ENCODE assay signal across 14 cellular contexts in genomic region chr7:2803342-2803692, GRCh38. TPM values are rescaled to one million over a fixed set of nuclear protein-coding genes. Genes with fewer than 3 reads are reported as not detected.
A peak's percentile ranks its signal among the peaks of the same experiment; 100 is the strongest.
DNase-seq lines count a peak whose midpoint lies in the region; ATAC-seq and TF ChIP-seq lines count a peak whose summit lies in the region.
"Had no signal": no experiment of that assay in that cellular context is flagged by ENCODE, and none has a peak within 500 bp of the region (broad histone marks: within the 10 kb centered on the region; RNA-seq: fewer than 3 reads in every experiment).

No MANE protein-coding gene starts in this region.

- peak overlapping the region; percentile 87 for H3K27ac Mint-ChIP-seq in GM23338
- H3K27ac Mint-ChIP-seq in stimulated activated effector memory CD8-positive, alpha-beta T cell treated with anti-CD3 and anti-CD28 coated beads, Interleukin-12 subunit alpha, Interleukin-12 subunit beta, amount 100 ng/mL, for 72 hours, result no peak overlapping the region
- no peak overlapping the region for H3K27ac Mint-ChIP-seq in stimulated activated memory B cell treated with anti-CD40 and anti-IgM and Interleukin-4, amounts not matched to agents 10 μg/mL and 1 μg/mL and 100 μg/mL, for 72 hours
- H3K27ac Mint-ChIP-seq: activated CD4-positive, alpha-beta memory T cell treated with anti-CD3 and anti-CD28 coated beads for 36 hours; activated naive CD4-positive, alpha-beta T cell treated with anti-CD3 and anti-CD28 coated beads, Interleukin-2, amount 50 U/mL, for 24 hours; T-helper 17 cell had no signal

- no peaks in the 10 kb centered on the region for H3K9me3 Mint-ChIP-seq in GM23338
- H3K9me3 Mint-ChIP-seq in stimulated activated effector memory CD8-positive, alpha-beta T cell treated with anti-CD3 and anti-CD28 coated beads, Interleukin-12 subunit alpha, Interleukin-12 subunit beta, amount 100 ng/mL, for 72 hours, result no peaks in the 10 kb centered on the region
- no peaks in the 10 kb centered on the region for H3K9me3 Mint-ChIP-seq in stimulated activated memory B cell treated with anti-CD40 and anti-IgM and Interleukin-4, amounts not matched to agents 10 μg/mL and 1 μg/mL and 100 μg/mL, for 72 hours
- H3K9me3 Mint-ChIP-seq: activated CD4-positive, alpha-beta memory T cell treated with anti-CD3 and anti-CD28 coated beads for 36 hours; activated naive CD4-positive, alpha-beta T cell treated with anti-CD3 and anti-CD28 coated beads, Interleukin-2, amount 50 U/mL, for 24 hours; IgD-negative memory B cell had no signal

- no peaks in the 10 kb centered on the region for H3K36me3 Mint-ChIP-seq in GM23338 (ENCODE audit: low read depth)
- no peaks in the 10 kb centered on the region for H3K36me3 Mint-ChIP-seq in stimulated activated effector memory CD8-positive, alpha-beta T cell treated with anti-CD3 and anti-CD28 coated beads, Interleukin-12 subunit alpha, Interleukin-12 subunit beta, amount 100 ng/mL, for 72 hours
- peaks cover under 1% of the 10 kb centered on the region for H3K36me3 Mint-ChIP-seq in stimulated activated memory B cell treated with anti-CD40 and anti-IgM and Interleukin-4, amounts not matched to agents 10 μg/mL and 1 μg/mL and 100 μg/mL, for 72 hours
- H3K36me3 Mint-ChIP-seq: activated CD4-positive, alpha-beta memory T cell treated with anti-CD3 and anti-CD28 coated beads for 36 hours had no signal

- H3K27me3 Mint-ChIP-seq in GM23338 (ENCODE audit: insufficient read depth, low read depth, poor library complexity), result peaks cover 2% of the 10 kb centered on the region
- H3K27me3 Mint-ChIP-seq in stimulated activated memory B cell treated with anti-CD40 and anti-IgM and Interleukin-4, amounts not matched to agents 10 μg/mL and 1 μg/mL and 100 μg/mL, for 72 hours, result no peaks in the 10 kb centered on the region
- H3K27me3 Mint-ChIP-seq: activated CD4-positive, alpha-beta memory T cell treated with anti-CD3 and anti-CD28 coated beads for 36 hours; activated naive CD4-positive, alpha-beta T cell treated with anti-CD3 and anti-CD28 coated beads, Interleukin-2, amount 50 U/mL, for 24 hours; IgD-negative memory B cell; T-helper 17 cell had no signal

- H3K9me3 ChIP-seq in iPS-15b (ENCODE audit: control insufficient read depth, insufficient read depth, low read length), result no peaks in the 10 kb centered on the region
- H3K9me3 ChIP-seq in stomach, result no peaks in the 10 kb centered on the region

- no peaks in the 10 kb centered on the region for H3K27me3 ChIP-seq in GM23338 (ENCODE audit: insufficient read depth)
- no peaks in the 10 kb centered on the region for H3K27me3 ChIP-seq in iPS-15b (ENCODE audit: control insufficient read depth, insufficient read depth, low read length)
- H3K27me3 ChIP-seq in stomach, result no peaks in the 10 kb centered on the region

- H3K79me2 ChIP-seq in GM23338 (replicated peaks; ENCODE audit: insufficient read depth), result peaks cover 100% of the 10 kb centered on the region

- H3K4me3 Mint-ChIP-seq in GM23338, result peak overlapping the region; percentile 31; the same call in 2 of the 3 replicates
- no peak overlapping the region for H3K4me3 Mint-ChIP-seq in stimulated activated effector memory CD8-positive, alpha-beta T cell treated with anti-CD3 and anti-CD28 coated beads, Interleukin-12 subunit alpha, Interleukin-12 subunit beta, amount 100 ng/mL, for 72 hours
- H3K4me3 Mint-ChIP-seq in stimulated activated memory B cell treated with anti-CD40 and anti-IgM and Interleukin-4, amounts not matched to agents 10 μg/mL and 1 μg/mL and 100 μg/mL, for 72 hours, result no peak overlapping the region
- H3K4me3 Mint-ChIP-seq: activated CD4-positive, alpha-beta memory T cell treated with anti-CD3 and anti-CD28 coated beads for 36 hours; activated naive CD4-positive, alpha-beta T cell treated with anti-CD3 and anti-CD28 coated beads, Interleukin-2, amount 50 U/mL, for 24 hours; IgD-negative memory B cell had no signal

- H3K4me1 Mint-ChIP-seq in GM23338, result peaks cover 78% of the 10 kb centered on the region
- peaks cover 29% of the 10 kb centered on the region for H3K4me1 Mint-ChIP-seq in stimulated activated effector memory CD8-positive, alpha-beta T cell treated with anti-CD3 and anti-CD28 coated beads, Interleukin-12 subunit alpha, Interleukin-12 subunit beta, amount 100 ng/mL, for 72 hours
- peaks cover 63% of the 10 kb centered on the region for H3K4me1 Mint-ChIP-seq in stimulated activated memory B cell treated with anti-CD40 and anti-IgM and Interleukin-4, amounts not matched to agents 10 μg/mL and 1 μg/mL and 100 μg/mL, for 72 hours

- TF ChIP-seq EP300 in stomach (IDR thresholded peaks at IDR 0.05), result no peak

- H4K20me1 ChIP-seq in GM23338 (replicated peaks; ENCODE audit: insufficient read depth), result peaks cover 5% of the 10 kb centered on the region; the same call in 1 of the 2 replicates

- H2AFZ ChIP-seq in GM23338, result no peak overlapping the region

- H3K9ac ChIP-seq in iPS-15b (ENCODE audit: low read depth, low read length), result peak overlapping the region; percentile 63

- H3K4me1 ChIP-seq in GM23338 (ENCODE audit: insufficient read depth) (peaks cover 70% of the 10 kb centered on the region), iPS-15b (ENCODE audit: control insufficient read depth, insufficient read depth, low read length) (peaks cover 37% of the 10 kb centered on the region), stomach (peaks cover 3 to 49% (median 30%) of the 10 kb centered on the region in 4 donors)

- intact Hi-C loops in stomach (cut with DNase I; ENCODE audit: low total_unique reads) (no loop called here), sciatic nerve (cut with DNase I) (loop anchor here (2.0 kb wide), 1 partner anchor 25 kb away; no protein-coding TSS in a partner anchor)

- WGBS in stomach, 5 donors, result 61 to 91% (median 83%) methylated on average over 1 to 2 of the region's 2 CpGs

- peak overlapping the region; percentile 56 for H3K4me2 ChIP-seq in GM23338

- H3K9me2 ChIP-seq in GM23338 (ENCODE audit: insufficient read depth), result no peaks in the 10 kb centered on the region

- DNase-seq in GM23338 (ENCODE audit: low spot score) (no peak), stomach (no peak), sciatic nerve (ENCODE audit: low spot score) (no peak)
- DNase-seq in stimulated activated effector memory CD8-positive, alpha-beta T cell treated with anti-CD3 and anti-CD28 coated beads, Interleukin-12 subunit alpha, Interleukin-12 subunit beta, amount 100 ng/mL, for 72 hours (ENCODE audit: low spot score in 2 of 2), result no peak
- DNase-seq: activated CD4-positive, alpha-beta memory T cell treated with anti-CD3 and anti-CD28 coated beads for 36 hours; NK-92 treated with Interleukin-12 subunit alpha and Interleukin-12 subunit beta, amount 100 ng/mL, for 24 hours; T-helper 17 cell had no signal

- TF ChIP-seq POLR2A in stomach (IDR thresholded peaks at IDR 0.05), result no peak

- ATAC-seq in GM23338 (peak; percentile 18; the same call in 2 of the 3 replicates), HG02678 (IDR thresholded peaks at IDR 0.05; ENCODE audit: unreplicated experiment) (no peak), sciatic nerve (no peak)
- ATAC-seq in stimulated activated effector memory CD8-positive, alpha-beta T cell treated with anti-CD3 and anti-CD28 coated beads, Interleukin-12 subunit alpha, Interleukin-12 subunit beta, amount 100 ng/mL, for 72 hours, result no peak
- no peak for ATAC-seq in stimulated activated memory B cell treated with anti-CD40 and anti-IgM and Interleukin-4, amounts not matched to agents 10 μg/mL and 1 μg/mL and 100 μg/mL, for 72 hours
- ATAC-seq: HCT116, T-helper 17 cell had no signal

- peak overlapping the region; percentile 61; the same call in 1 of the 2 replicates for H3K27ac ChIP-seq in GM23338 (ENCODE audit: low read depth)
- peak overlapping the region; percentile 97 for H3K27ac ChIP-seq in VCaP
- H3K27ac ChIP-seq in stomach, result peak overlapping the region; percentile 39 to 66 (median 47)

- H3K36me3 ChIP-seq in GM23338 (ENCODE audit: insufficient read depth), result no peaks in the 10 kb centered on the region
- H3K36me3 ChIP-seq in iPS-15b (ENCODE audit: control insufficient read depth, insufficient read depth, low read length), result no peaks in the 10 kb centered on the region
- H3K36me3 ChIP-seq in stomach, result no peaks in the 10 kb centered on the region

- no peak for TF ChIP-seq CTCF in GM23338 (conservative IDR thresholded peaks at IDR 0.05; ENCODE audit: low read depth in 2 of 2)
- no peak for TF ChIP-seq CTCF in VCaP (conservative IDR thresholded peaks at IDR 0.05)
- TF ChIP-seq CTCF in stomach (IDR thresholded peaks at IDR 0.05), result no peak

- H3K4me3 ChIP-seq in GM23338, result no peak overlapping the region; the same call in 1 of the 2 replicates
- no peak overlapping the region for H3K4me3 ChIP-seq in iPS-15b (ENCODE audit: low read depth, low read length)
- H3K4me3 ChIP-seq in stomach, result no peak overlapping the region

- H3F3A ChIP-seq in GM23338 (replicated peaks; ENCODE audit: low read depth), result no peaks in the 10 kb centered on the region

TF ChIP-seq in GM23338, 12 proteins besides CTCF, POLR2A, EP300 and RAD21 (continues in another document):
- TF ChIP-seq ETS1 (IDR thresholded peaks at IDR 0.05) (no peak), ZNF114 (CRISPR knock-in tag; IDR thresholded peaks at IDR 0.05) (no peak), EZH2 (IDR thresholded peaks at IDR 0.05; ENCODE audit: low read depth, unreplicated experiment) (no peak), STAT1 (IDR thresholded peaks at IDR 0.05; ENCODE audit: unreplicated experiment) (no peak), EZH2phosphoT487 (IDR thresholded peaks at IDR 0.05; ENCODE audit: unreplicated experiment) (no peak), NANOG (IDR thresholded peaks at IDR 0.05; ENCODE audit: borderline replicate concordance) (no peak), CREB1 (CRISPR knock-in tag; IDR thresholded peaks at IDR 0.05; ENCODE audit: low read depth) (no peak)

RNA-seq across cellular contexts. Expression of gene GNA12, which starts 40.8 kb away (rescaled TPM):
- 87.7 and 99.8 TPM in 2 replicates for total RNA-seq in GM23338 (2014; rRNA removed; shearing (Covaris generic))
- 24.0 and 25.2 TPM in 2 replicates for polyA plus RNA-seq in GM23338 (2016; fragmentation: Nextera tagmentation; extraction: Ambion mirVana)
- total RNA-seq in stomach, result 10 to 100 TPM in 4 of 5 donors, 1 to 10 TPM in 1; 2.0 to 54.6 (median 28.6) TPM
- 10 to 100 TPM in 2 of 3 donors, 1 to 10 TPM in 1; 6.0 to 24.7 (median 19.4) TPM for polyA plus RNA-seq in stomach
- total RNA-seq in sciatic nerve, result 46.7 TPM

Comparison
In these comparisons a context has a peak if more than half of its experiments do, and no peak if none do; other contexts are left out.
1. H3K27ac ChIP-seq: peak in every context shown above with its lines; median percentile 97 in VCaP; 61 in GM23338; 47 in stomach.